1 cellular context compared by ENCODE assay signal in the genomic region with DNA sequence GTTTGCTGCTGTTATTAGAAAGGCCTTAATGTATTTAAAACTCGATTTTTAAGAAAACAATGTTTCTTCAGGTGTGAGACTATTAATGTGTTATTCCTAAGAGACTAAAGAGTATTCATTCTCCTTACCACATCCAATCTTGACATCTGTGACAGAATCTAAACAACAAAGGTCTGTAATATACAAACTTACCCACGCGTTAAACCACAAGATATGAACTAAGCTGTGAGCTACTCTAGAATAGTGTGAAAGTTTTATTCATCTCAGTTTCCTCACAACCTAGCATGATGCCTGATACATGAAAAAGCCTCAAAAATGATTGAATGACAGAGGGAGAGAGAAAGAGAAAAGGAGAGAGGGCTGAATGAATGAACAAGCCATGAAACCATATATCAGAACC.
TF ChIP-seq lines count a peak whose summit lies in the region.

No MANE protein-coding gene starts in this region.

TF ChIP-seq in GM23338, 12 proteins besides CTCF, POLR2A, EP300 and RAD21 (continued from another document):
- TF ChIP-seq, protein P1, sequence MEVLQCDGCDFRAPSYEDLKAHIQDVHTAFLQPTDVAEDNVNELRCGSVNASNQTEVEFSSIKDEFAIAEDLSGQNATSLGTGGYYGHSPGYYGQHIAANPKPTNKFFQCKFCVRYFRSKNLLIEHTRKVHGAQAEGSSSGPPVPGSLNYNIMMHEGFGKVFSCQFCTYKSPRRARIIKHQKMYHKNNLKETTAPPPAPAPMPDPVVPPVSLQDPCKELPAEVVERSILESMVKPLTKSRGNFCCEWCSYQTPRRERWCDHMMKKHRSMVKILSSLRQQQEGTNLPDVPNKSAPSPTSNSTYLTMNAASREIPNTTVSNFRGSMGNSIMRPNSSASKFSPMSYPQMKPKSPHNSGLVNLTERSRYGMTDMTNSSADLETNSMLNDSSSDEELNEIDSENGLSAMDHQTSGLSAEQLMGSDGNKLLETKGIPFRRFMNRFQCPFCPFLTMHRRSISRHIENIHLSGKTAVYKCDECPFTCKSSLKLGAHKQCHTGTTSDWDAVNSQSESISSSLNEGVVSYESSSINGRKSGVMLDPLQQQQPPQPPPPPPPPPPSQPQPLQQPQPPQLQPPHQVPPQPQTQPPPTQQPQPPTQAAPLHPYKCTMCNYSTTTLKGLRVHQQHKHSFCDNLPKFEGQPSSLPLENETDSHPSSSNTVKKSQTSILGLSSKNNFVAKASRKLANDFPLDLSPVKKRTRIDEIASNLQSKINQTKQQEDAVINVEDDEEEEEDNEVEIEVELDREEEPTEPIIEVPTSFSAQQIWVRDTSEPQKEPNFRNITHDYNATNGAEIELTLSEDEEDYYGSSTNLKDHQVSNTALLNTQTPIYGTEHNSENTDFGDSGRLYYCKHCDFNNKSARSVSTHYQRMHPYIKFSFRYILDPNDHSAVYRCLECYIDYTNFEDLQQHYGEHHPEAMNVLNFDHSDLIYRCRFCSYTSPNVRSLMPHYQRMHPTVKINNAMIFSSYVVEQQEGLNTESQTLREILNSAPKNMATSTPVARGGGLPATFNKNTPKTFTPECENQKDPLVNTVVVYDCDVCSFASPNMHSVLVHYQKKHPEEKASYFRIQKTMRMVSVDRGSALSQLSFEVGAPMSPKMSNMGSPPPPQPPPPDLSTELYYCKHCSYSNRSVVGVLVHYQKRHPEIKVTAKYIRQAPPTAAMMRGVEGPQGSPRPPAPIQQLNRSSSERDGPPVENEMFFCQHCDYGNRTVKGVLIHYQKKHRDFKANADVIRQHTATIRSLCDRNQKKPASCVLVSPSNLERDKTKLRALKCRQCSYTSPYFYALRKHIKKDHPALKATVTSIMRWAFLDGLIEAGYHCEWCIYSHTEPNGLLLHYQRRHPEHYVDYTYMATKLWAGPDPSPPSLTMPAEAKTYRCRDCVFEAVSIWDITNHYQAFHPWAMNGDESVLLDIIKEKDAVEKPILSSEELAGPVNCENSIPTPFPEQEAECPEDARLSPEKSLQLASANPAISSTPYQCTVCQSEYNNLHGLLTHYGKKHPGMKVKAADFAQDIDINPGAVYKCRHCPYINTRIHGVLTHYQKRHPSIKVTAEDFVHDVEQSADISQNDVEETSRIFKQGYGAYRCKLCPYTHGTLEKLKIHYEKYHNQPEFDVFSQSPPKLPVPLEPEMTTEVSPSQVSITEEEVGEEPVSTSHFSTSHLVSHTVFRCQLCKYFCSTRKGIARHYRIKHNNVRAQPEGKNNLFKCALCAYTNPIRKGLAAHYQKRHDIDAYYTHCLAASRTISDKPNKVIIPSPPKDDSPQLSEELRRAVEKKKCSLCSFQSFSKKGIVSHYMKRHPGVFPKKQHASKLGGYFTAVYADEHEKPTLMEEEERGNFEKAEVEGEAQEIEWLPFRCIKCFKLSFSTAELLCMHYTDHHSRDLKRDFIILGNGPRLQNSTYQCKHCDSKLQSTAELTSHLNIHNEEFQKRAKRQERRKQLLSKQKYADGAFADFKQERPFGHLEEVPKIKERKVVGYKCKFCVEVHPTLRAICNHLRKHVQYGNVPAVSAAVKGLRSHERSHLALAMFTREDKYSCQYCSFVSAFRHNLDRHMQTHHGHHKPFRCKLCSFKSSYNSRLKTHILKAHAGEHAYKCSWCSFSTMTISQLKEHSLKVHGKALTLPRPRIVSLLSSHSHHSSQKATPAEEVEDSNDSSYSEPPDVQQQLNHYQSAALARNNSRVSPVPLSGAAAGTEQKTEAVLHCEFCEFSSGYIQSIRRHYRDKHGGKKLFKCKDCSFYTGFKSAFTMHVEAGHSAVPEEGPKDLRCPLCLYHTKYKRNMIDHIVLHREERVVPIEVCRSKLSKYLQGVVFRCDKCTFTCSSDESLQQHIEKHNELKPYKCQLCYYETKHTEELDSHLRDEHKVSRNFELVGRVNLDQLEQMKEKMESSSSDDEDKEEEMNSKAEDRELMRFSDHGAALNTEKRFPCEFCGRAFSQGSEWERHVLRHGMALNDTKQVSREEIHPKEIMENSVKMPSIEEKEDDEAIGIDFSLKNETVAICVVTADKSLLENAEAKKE (CRISPR knock-in tag; IDR thresholded peaks at IDR 0.05) = no peak
- TF ChIP-seq EZH2 (IDR thresholded peaks at IDR 0.05; ENCODE audit: low read depth, unreplicated experiment) (no peak), ZNF331 (CRISPR knock-in tag; IDR thresholded peaks at IDR 0.05; ENCODE audit: low read depth) (no peak)
